ENCODE assay signal across 8 cellular contexts in the genomic region with DNA sequence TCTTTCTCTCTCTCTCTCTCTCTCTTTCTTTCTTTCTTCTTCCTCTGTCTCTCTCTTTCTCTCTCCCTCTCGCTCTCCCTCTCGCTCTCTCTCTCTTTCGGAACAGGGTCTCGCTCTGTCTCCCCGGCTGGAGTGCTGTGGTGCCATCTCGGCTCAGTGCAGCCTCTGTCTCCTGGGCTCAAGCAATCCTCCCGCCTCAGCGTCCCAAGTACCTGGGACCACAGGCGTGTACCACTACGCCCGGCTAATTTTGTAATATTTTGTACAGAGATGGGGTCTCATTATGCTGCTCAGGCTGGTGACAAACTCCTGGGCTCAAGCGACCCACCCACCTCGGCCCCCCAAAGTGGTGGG. TPM values are rescaled to one million over a fixed set of nuclear protein-coding genes. Genes with fewer than 3 reads are reported as not detected.
A peak's percentile ranks its signal among the peaks of the same experiment; 100 is the strongest.
DNase-seq lines count a peak whose midpoint lies in the region; ATAC-seq and TF ChIP-seq lines count a peak whose summit lies in the region.

No MANE protein-coding gene starts in this region.

- in situ Hi-C loops in transverse colon (cut with MboI; ENCODE audit: low pct_ligation_motif_present in 1 of 4, low pct_unique_long_range_greater_than_20kb in 1 of 4, low sequenced_read_pairs in 3 of 4) = loop anchor here in 2 of 4 donors (10.0 to 25.0 kb wide), 2 partner anchors 134 to 194 kb away; no protein-coding TSS in a partner anchor

- peak overlapping the region; percentile 61 for H3K27ac ChIP-seq in hepatocyte
- peak overlapping the region in 3 of 4 donors; percentile 30 to 51 (median 34) for H3K27ac ChIP-seq in transverse colon

- CTCF ChIA-PET in activated B cell treated with CpG ODN at 0.5 μM for 24 hours (lab: Charles Lee) = interaction anchor here (0.5 to 4.2 kb wide), 31 partner anchors 8 to 661 kb away, joined by 3 to 292 read pairs (median 5); partner anchors contain the start of genes BANP, CA5A, KLHDC4 and SLC7A5

- H3K27me3 Mint-ChIP-seq in activated B cell treated with CpG ODN at 0.5 μM for 24 hours = no peaks in the 10 kb centered on the region

- H3K27me3 ChIP-seq in hepatocyte = no peaks in the 10 kb centered on the region
- no peaks in the 10 kb centered on the region for H3K27me3 ChIP-seq in transverse colon

- H3K4me3 Mint-ChIP-seq in activated B cell treated with CpG ODN at 0.5 μM for 24 hours = no peak overlapping the region

- no peak overlapping the region for H3K4me3 ChIP-seq in hepatocyte
- no peak overlapping the region for H3K4me3 ChIP-seq in transverse colon

- WGBS in hepatocyte (ENCODE audit: low lambda C conversion rate, missing lambda C conversion rate) = 80% methylated on average over 13 of the region's 13 CpGs
- 90 to 97% methylated on average over 6 to 13 of the region's 13 CpGs for WGBS in transverse colon (ENCODE audit: low coverage in 1 of 2), 2 donors

- H3K4me2 ChIP-seq in hepatocyte = peak overlapping the region; percentile 66

- no peak for TF ChIP-seq EP300 in transverse colon (IDR thresholded peaks at IDR 0.05; ENCODE audit: low read depth)

- peak overlapping the region; percentile 95 for H3K27ac Mint-ChIP-seq in activated B cell treated with CpG ODN at 0.5 μM for 24 hours

- POLR2A ChIA-PET in activated B cell treated with CpG ODN at 0.5 μM for 24 hours (lab: Charles Lee) = interaction anchor here (0.8 to 8.1 kb wide), 20 partner anchors 9 to 292 kb away, joined by 3 to 281 read pairs (median 8); partner anchors contain the start of genes BANP, KLHDC4 and SLC7A5

- H3K79me2 ChIP-seq in hepatocyte = no peaks in the 10 kb centered on the region

- TF ChIP-seq CTCF in activated B cell treated with CpG ODN at 0.5 μM for 24 hours (IDR thresholded peaks at IDR 0.05) (no peak), hepatocyte (IDR thresholded peaks at IDR 0.05; ENCODE audit: poor library complexity) (no peak), transverse colon (IDR thresholded peaks at IDR 0.05) (no peak)

- H3K4me1 ChIP-seq in hepatocyte (ENCODE audit: insufficient read depth) (peaks cover 8% of the 10 kb centered on the region), transverse colon (peaks cover 0 to 24% (median 11%) of the 10 kb centered on the region in 4 donors)

- no peaks in the 10 kb centered on the region for H3K36me3 ChIP-seq in hepatocyte (replicated peaks; ENCODE audit: insufficient read depth, low read depth)
- no peaks in the 10 kb centered on the region for H3K36me3 ChIP-seq in transverse colon

- no peaks in the 10 kb centered on the region for H4K20me1 ChIP-seq in hepatocyte (ENCODE audit: insufficient read depth, poor library complexity, severe bottlenecking)

- no peaks in the 10 kb centered on the region for H3K36me3 Mint-ChIP-seq in activated B cell treated with CpG ODN at 0.5 μM for 24 hours (ENCODE audit: low read depth)

- no peak for ATAC-seq in activated B cell treated with CpG ODN at 0.5 μM for 24 hours (ENCODE audit: low read depth)

- H3K9me2 ChIP-seq in hepatocyte (replicated peaks; ENCODE audit: insufficient read depth) = no peaks in the 10 kb centered on the region

- no peak for TF ChIP-seq POLR2A in transverse colon (IDR thresholded peaks at IDR 0.05)

- peak; percentile 15 for DNase-seq in stimulated activated CD4-positive, alpha-beta T cell treated with anti-CD3 and anti-CD28 coated beads, Interleukin-12 subunit alpha, Interleukin-12 subunit beta, amount 100 ng/mL, for 4 hours
- no peak for DNase-seq in stimulated activated CD4-positive, alpha-beta T cell treated with anti-CD3 and anti-CD28 coated beads, Interleukin-4, amount 100 ng/mL, for 1 hour
- DNase-seq in activated B cell treated with CpG ODN at 0.5 μM for 24 hours (no peak), hepatocyte (ENCODE audit: low spot score) (no peak), transverse colon (no peak), GOT3 (lab: John Stamatoyannopoulos, UW) (no peak), mucosa of gallbladder (ENCODE audit: low spot score) (no peak), NOMO-1 treated with DMSO at 0.1 percent for 48 hours (lab: John Stamatoyannopoulos, UW; ENCODE audit: unreplicated experiment) (no peak)

- intact Hi-C loops in activated B cell treated with CpG ODN at 0.5 μM for 24 hours (cut with micrococcal nuclease) (loop anchor here (1.0 to 10.0 kb wide), 4 partner anchors 28 to 748 kb away; partner anchors contain the start of gene ZCCHC14), transverse colon (cut with DNase I; ENCODE audit: low total_unique reads) (loop anchor here (1.0 kb wide), 1 partner anchor 93 kb away; no protein-coding TSS in a partner anchor)

- H2AFZ ChIP-seq in hepatocyte = peak overlapping the region; percentile 83

- H3K4me1 Mint-ChIP-seq in activated B cell treated with CpG ODN at 0.5 μM for 24 hours = peaks cover 44% of the 10 kb centered on the region

- H3K9me3 Mint-ChIP-seq in activated B cell treated with CpG ODN at 0.5 μM for 24 hours = no peaks in the 10 kb centered on the region

- H3K9me3 ChIP-seq in hepatocyte (ENCODE audit: low read depth) = no peaks in the 10 kb centered on the region
- H3K9me3 ChIP-seq in transverse colon = no peaks in the 10 kb centered on the region

RNA-seq across cellular contexts. Expression of gene KLHDC4, which starts 12.7 kb away (rescaled TPM):
- total RNA-seq in activated B cell treated with CpG ODN at 0.5 μM for 24 hours (70.1 and 87.0 TPM in 2 replicates), hepatocyte (12.8 and 16.3 TPM in 2 replicates), transverse colon (100 to 1,000 TPM in 1 of 4 donors, 10 to 100 TPM in 3; 45.2 to 193 (median 57.4) TPM), mucosa of gallbladder (31.8 TPM)
- polyA plus RNA-seq in hepatocyte = 15.6 and 17.7 TPM in 2 replicates
